In the genomic region with DNA sequence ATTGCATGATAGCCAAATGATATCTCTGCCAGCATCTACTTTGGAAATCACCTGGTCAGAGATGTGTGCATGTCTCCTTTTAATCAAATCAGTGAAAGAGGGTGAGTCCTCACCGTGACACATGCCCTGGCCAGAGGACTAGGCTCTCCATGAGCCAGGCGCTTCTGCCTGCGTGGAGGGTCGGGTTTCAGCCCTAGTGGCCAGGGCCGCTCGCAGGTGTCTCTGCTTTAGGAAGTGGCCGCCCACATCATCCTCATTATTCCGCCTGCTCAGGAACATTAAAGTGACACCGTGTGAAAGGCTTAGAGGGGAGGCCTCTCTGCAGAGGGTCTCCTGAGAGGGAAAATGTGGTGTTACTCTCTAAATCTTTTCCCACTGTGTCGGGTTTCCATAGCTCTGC, we compare ENCODE assay signal across 24 cellular contexts.
"Had no signal": no experiment of that assay in that cellular context is flagged by ENCODE, and none has a peak within 500 bp of the region (broad histone marks: within the 10 kb centered on the region; RNA-seq: fewer than 3 reads in every experiment).

No MANE protein-coding gene starts in this region.

- H3K4me1 ChIP-seq: ascending aorta, testis, upper lobe of left lung had no signal

- H3K27ac Mint-ChIP-seq: activated naive CD8-positive, alpha-beta T cell; activated T-cell treated with anti-CD3 and anti-CD28 coated beads, Interleukin-2, amount 50 U/mL, for 24 hours; activated T-helper 17 cell treated with anti-CD3 and anti-CD28 coated beads, Interleukin-2, amount 50 U/mL, for 72 hours; memory B cell; T-helper 2 cell treated with Interferon-gamma antibody and Interleukin-4, amounts not matched to agents 5 μg/mL and 100 μg/mL, for 36 hours had no signal

- H3K4me2 ChIP-seq: hepatocyte had no signal

- H3K4me3 ChIP-seq: adrenal gland, ascending aorta, hepatocyte, testis, upper lobe of left lung had no signal

- H3K4me3 Mint-ChIP-seq: activated naive CD8-positive, alpha-beta T cell; activated T-cell treated with anti-CD3 and anti-CD28 coated beads, Interleukin-2, amount 50 U/mL, for 24 hours; activated T-helper 17 cell treated with anti-CD3 and anti-CD28 coated beads, Interleukin-2, amount 50 U/mL, for 72 hours; memory B cell; T-helper 2 cell treated with Interferon-gamma antibody and Interleukin-4, amounts not matched to agents 5 μg/mL and 100 μg/mL, for 36 hours had no signal

- H3K9me3 ChIP-seq: adrenal gland, ascending aorta, testis, upper lobe of left lung had no signal

- H3K9me3 Mint-ChIP-seq: T-helper 2 cell treated with Interferon-gamma antibody and Interleukin-4, amounts not matched to agents 5 μg/mL and 100 μg/mL, for 36 hours had no signal

- H3K79me2 ChIP-seq: hepatocyte had no signal

- H3K4me1 Mint-ChIP-seq: activated T-helper 17 cell treated with anti-CD3 and anti-CD28 coated beads, Interleukin-2, amount 50 U/mL, for 72 hours; memory B cell had no signal

- H2AFZ ChIP-seq: hepatocyte had no signal

- H3K27me3 ChIP-seq: adrenal gland, ascending aorta, brain microvascular endothelial cell, hepatocyte, testis, upper lobe of left lung had no signal

- H3K27ac ChIP-seq: adrenal gland, ascending aorta, brain microvascular endothelial cell, hepatocyte, testis, upper lobe of left lung, VCaP had no signal

- ATAC-seq: activated T-helper 17 cell treated with anti-CD3 and anti-CD28 coated beads, Interleukin-2, amount 50 U/mL, for 72 hours; esophagus mucosa; left cardiac atrium had no signal

- H3K36me3 Mint-ChIP-seq: activated naive CD8-positive, alpha-beta T cell; memory B cell had no signal

- DNase-seq: activated CD4-positive, CD25-positive, alpha-beta regulatory T cell treated with anti-CD3 and anti-CD28 coated beads, Interleukin-2, amount 50 U/mL, for 72 hours; activated CD8-positive, alpha-beta memory T cell treated with anti-CD3 and anti-CD28 coated beads, Interleukin-2, amount 50 U/mL, for 4 hours; activated naive CD4-positive, alpha-beta T cell; activated T-cell treated with anti-CD3 and anti-CD28 coated beads, Interleukin-2, amount 50 U/mL, for 24 hours; adrenal gland; brain microvascular endothelial cell; caudate nucleus; dermis blood vessel endothelial cell; effector memory CD4-positive, alpha-beta T cell; foreskin melanocyte; glutamatergic neuron; left cardiac atrium; occipital lobe; stimulated activated CD4-positive, alpha-beta T cell treated with anti-CD3 and anti-CD28 coated beads, Interleukin-4, amount 100 ng/mL, for 1 hour; testis; upper lobe of left lung had no signal

- H3K36me3 ChIP-seq: adrenal gland, ascending aorta, brain microvascular endothelial cell, upper lobe of left lung had no signal
